In genomic region chr20:62823688-62824475, GRCh38 we compare ENCODE assay signal across 15 cellular contexts. TPM values are rescaled to one million over a fixed set of nuclear protein-coding genes. Genes with fewer than 3 reads are reported as not detected.
DNase-seq lines count a peak whose midpoint lies in the region; ATAC-seq and TF ChIP-seq lines count a peak whose summit lies in the region.
"Had no signal": no experiment of that assay in that cellular context is flagged by ENCODE, and none has a peak within 500 bp of the region (broad histone marks: within the 10 kb centered on the region; RNA-seq: fewer than 3 reads in every experiment).

No MANE protein-coding gene starts in this region.

- H3K4me1 Mint-ChIP-seq in GM23338, result peaks cover 5% of the 10 kb centered on the region; the same call in 2 of the 3 replicates

- CTCF ChIA-PET in A673 (lab: Charles Lee), result interaction anchor here (0.6 kb wide), 1 partner anchor 419 kb away, joined by 5 read pairs; no protein-coding TSS in a partner anchor
- CTCF ChIA-PET in PC-3 (lab: Charles Lee), result interaction anchor here (1.3 kb wide), 1 partner anchor 37 kb away, joined by 4 read pairs; the partner anchor contains the start of gene TCFL5

- H3K9ac ChIP-seq in PC-3 (ENCODE audit: low read length), result no peak overlapping the region

- ATAC-seq in GM23338 (peak; percentile 75), PC-3 (no peak)
- ATAC-seq: gastrocnemius medialis had no signal

- no peaks in the 10 kb centered on the region for H3K9me2 ChIP-seq in GM23338 (ENCODE audit: insufficient read depth)
- no peaks in the 10 kb centered on the region for H3K9me2 ChIP-seq in PC-3 (replicated peaks; ENCODE audit: low read length)
- no peaks in the 10 kb centered on the region for H3K9me2 ChIP-seq in hepatocyte (replicated peaks; ENCODE audit: insufficient read depth)

- H3K27me3 Mint-ChIP-seq in GM23338 (ENCODE audit: insufficient read depth, low read depth, poor library complexity), result peaks cover 8% of the 10 kb centered on the region

- H3F3A ChIP-seq in GM23338 (replicated peaks; ENCODE audit: low read depth) (no peaks in the 10 kb centered on the region), PC-3 (ENCODE audit: low read length, unreplicated experiment) (no peaks in the 10 kb centered on the region)

- no TSS peak for BruUV-seq in A673 (replicated peaks; lab: Mats Ljungman, UMichigan)
- BruUV-seq in PC-3 (replicated peaks; lab: Mats Ljungman, UMichigan), result no TSS peak

- TF ChIP-seq CTCF in A673 (conservative IDR thresholded peaks at IDR 0.05; ENCODE audit: low read depth, low read length), result no peak
- TF ChIP-seq CTCF in GM23338 (conservative IDR thresholded peaks at IDR 0.05; ENCODE audit: low read depth in 2 of 2), result no peak
- TF ChIP-seq CTCF in PC-3 (conservative IDR thresholded peaks at IDR 0.05; ENCODE audit: low read depth, low read length), result no peak
- TF ChIP-seq CTCF in hepatocyte (IDR thresholded peaks at IDR 0.05; ENCODE audit: poor library complexity), result no peak
- TF ChIP-seq CTCF in dorsolateral prefrontal cortex (IDR thresholded peaks at IDR 0.05 in 54 of 56, conservative IDR thresholded peaks at IDR 0.05 in 2 of 56; ENCODE audit: low read depth in 1 of 56, partially characterized antibody in 56 of 56), result no peak

- H3K79me2 ChIP-seq in GM23338 (replicated peaks; ENCODE audit: insufficient read depth) (no peaks in the 10 kb centered on the region), PC-3 (ENCODE audit: low read length) (no peaks in the 10 kb centered on the region), hepatocyte (no peaks in the 10 kb centered on the region)

- no peak overlapping the region for H3K27ac Mint-ChIP-seq in GM23338

- H3K4me3 ChIP-seq in A673 (ENCODE audit: low read depth, low read length, poor library complexity, severe bottlenecking) (peak overlapping the region; percentile 20), GM23338 (no peak overlapping the region), PC-3 (ENCODE audit: low read length) (no peak overlapping the region), hepatocyte (no peak overlapping the region), dorsolateral prefrontal cortex (peak overlapping the region in 1 of 59 donors; percentile 51)
- H3K4me3 ChIP-seq: SJSA1 had no signal

- H3K9me3 ChIP-seq in A673 (ENCODE audit: low read depth, low read length, poor library complexity, severe bottlenecking) (no peaks in the 10 kb centered on the region), PC-3 (ENCODE audit: low read length) (no peaks in the 10 kb centered on the region), hepatocyte (ENCODE audit: low read depth) (no peaks in the 10 kb centered on the region)
- H3K9me3 ChIP-seq: ascending aorta, gastrocnemius medialis, left ventricle myocardium inferior, SJSA1 had no signal

- H3K27me3 ChIP-seq in A673 (replicated peaks; ENCODE audit: insufficient read depth, low read depth, low read length, poor library complexity), result no peaks in the 10 kb centered on the region
- no peaks in the 10 kb centered on the region for H3K27me3 ChIP-seq in GM23338 (ENCODE audit: insufficient read depth)
- no peaks in the 10 kb centered on the region for H3K27me3 ChIP-seq in PC-3 (ENCODE audit: low read length)
- H3K27me3 ChIP-seq in hepatocyte, result no peaks in the 10 kb centered on the region
- no peaks in the 10 kb centered on the region for H3K27me3 ChIP-seq in dorsolateral prefrontal cortex
- H3K27me3 ChIP-seq: ascending aorta, SJSA1 had no signal

- H3K4me1 ChIP-seq in A673 (ENCODE audit: insufficient read depth, low read length, poor library complexity, severe bottlenecking) (peaks cover 13% of the 10 kb centered on the region), GM23338 (ENCODE audit: insufficient read depth) (peaks cover 2% of the 10 kb centered on the region; the same call in 1 of the 2 replicates), PC-3 (ENCODE audit: insufficient read depth, low read length) (peaks cover 17% of the 10 kb centered on the region), hepatocyte (ENCODE audit: insufficient read depth) (peaks cover 15% of the 10 kb centered on the region)

- intact Hi-C loops in A673 (cut with micrococcal nuclease; ENCODE audit: unreplicated experiment), result loop anchor here (5.0 kb wide), 1 partner anchor 183 kb away; the partner anchor contains the start of gene BHLHE23
- intact Hi-C loops in PC-3 (cut with micrococcal nuclease), result loop anchor here (2.0 to 10.0 kb wide), 2 partner anchors 17 to 101 kb away; partner anchors contain the start of gene DIDO1
- intact Hi-C loops in dorsolateral prefrontal cortex (cut with DNase I), result no loop called here

- WGBS in hepatocyte (ENCODE audit: low lambda C conversion rate, missing lambda C conversion rate), result 89% methylated on average over 27 of the region's 38 CpGs

- H3K36me3 ChIP-seq in A673 (ENCODE audit: insufficient read depth, low read length, poor library complexity, severe bottlenecking) (no peaks in the 10 kb centered on the region), GM23338 (ENCODE audit: insufficient read depth) (no peaks in the 10 kb centered on the region), PC-3 (ENCODE audit: low read depth, low read length) (no peaks in the 10 kb centered on the region), hepatocyte (replicated peaks; ENCODE audit: insufficient read depth, low read depth) (no peaks in the 10 kb centered on the region)
- H3K36me3 ChIP-seq: ascending aorta, gastrocnemius medialis, left ventricle myocardium inferior, SJSA1 had no signal

- H4K20me1 ChIP-seq in GM23338 (replicated peaks; ENCODE audit: insufficient read depth) (peaks cover 5% of the 10 kb centered on the region; the same call in 1 of the 2 replicates), PC-3 (ENCODE audit: low read length) (no peaks in the 10 kb centered on the region), hepatocyte (ENCODE audit: insufficient read depth, poor library complexity, severe bottlenecking) (no peaks in the 10 kb centered on the region)

- H3K4me3 Mint-ChIP-seq in GM23338, result no peak overlapping the region

- H3K27ac ChIP-seq in A673 (ENCODE audit: low read depth, low read length, poor library complexity, severe bottlenecking) (peak overlapping the region; percentile 8), GM23338 (ENCODE audit: low read depth) (peak overlapping the region; percentile 66; the same call in 1 of the 2 replicates), PC-3 (ENCODE audit: low read length) (no peak overlapping the region), hepatocyte (no peak overlapping the region), dorsolateral prefrontal cortex (peak overlapping the region in 21 of 59 donors; percentile 0 to 71 (median 45))
- H3K27ac ChIP-seq: left ventricle myocardium inferior, SJSA1 had no signal

- POLR2A ChIA-PET in A673 (lab: Charles Lee; ENCODE audit: low non-redundant PET) (no interaction called here), PC-3 (lab: Charles Lee; ENCODE audit: unreplicated experiment) (no interaction called here)

- H3K9me3 Mint-ChIP-seq in GM23338, result no peaks in the 10 kb centered on the region

- H3K4me2 ChIP-seq in GM23338 (peak overlapping the region; percentile 43; the same call in 1 of the 2 replicates), PC-3 (ENCODE audit: low read length) (peak overlapping the region; percentile 97), hepatocyte (no peak overlapping the region)

- no peak overlapping the region for H2AFZ ChIP-seq in GM23338
- no peak overlapping the region for H2AFZ ChIP-seq in PC-3 (ENCODE audit: low read length)
- no peak overlapping the region for H2AFZ ChIP-seq in hepatocyte

- no peaks in the 10 kb centered on the region for H3K36me3 Mint-ChIP-seq in GM23338 (ENCODE audit: low read depth)

- DNase-seq in A673 (ENCODE audit: low spot score), result no peak
- DNase-seq in GM23338 (ENCODE audit: low spot score), result peak; percentile 70
- DNase-seq in PC-3, result no peak
- peak; percentile 79 for DNase-seq in iPS-NIHi7 (ENCODE audit: extremely low spot score)
- no peak for DNase-seq in NCI-H1694 (lab: John Stamatoyannopoulos, UW)
- no peak for DNase-seq in retina
- DNase-seq in hepatocyte (ENCODE audit: low spot score), result no peak
- no peak for DNase-seq in dorsolateral prefrontal cortex
- DNase-seq: activated CD4-positive, alpha-beta T cell treated with anti-CD3 and anti-CD28 coated beads for 48 hours; gastrocnemius medialis; left ventricle myocardium inferior; stimulated activated CD4-positive, alpha-beta T cell treated with anti-CD3 and anti-CD28 coated beads, Interleukin-2, amount 100 ng/mL, for 48 hours; T1000 had no signal

TF ChIP-seq in GM23338, 12 proteins besides CTCF, POLR2A, EP300 and RAD21 (continues in another document):
- TF ChIP-seq JUNB (IDR thresholded peaks at IDR 0.05; ENCODE audit: unreplicated experiment) (no peak), EZH2phosphoT487 (IDR thresholded peaks at IDR 0.05; ENCODE audit: unreplicated experiment) (no peak), CREB1 (CRISPR knock-in tag; IDR thresholded peaks at IDR 0.05; ENCODE audit: low read depth) (no peak), NANOG (IDR thresholded peaks at IDR 0.05; ENCODE audit: borderline replicate concordance) (no peak), ZNF114 (CRISPR knock-in tag; IDR thresholded peaks at IDR 0.05) (no peak)

RNA-seq across cellular contexts. Expression of gene COL9A3, which starts 7.0 kb away (rescaled TPM):
- total RNA-seq in A673 (2021) (8.4 and 11.7 TPM in 2 replicates), PC-3 (2014; rRNA removed) (14.3 and 17.7 TPM in 2 replicates), hepatocyte (22.6 and 23.9 TPM in 2 replicates), dorsolateral prefrontal cortex (100 to 1,000 TPM in 8 of 120 experiments, 10 to 100 TPM in 112; 15.9 to 126 (median 44.6) TPM)
- total RNA-seq in GM23338 (2014; rRNA removed; shearing (Covaris generic)), result 110 and 113 TPM in 2 replicates
- polyA plus RNA-seq in GM23338 (2016; fragmentation: Nextera tagmentation; extraction: Ambion mirVana) (74.9 and 79.4 TPM in 2 replicates), hepatocyte (68.1 and 77.0 TPM in 2 replicates)
- total RNA-seq: SJSA1 had no signal

RNA-seq across cellular contexts. Expression of gene OGFR, which starts 19.2 kb away (rescaled TPM):
- 46.1 and 47.7 TPM in 2 replicates for total RNA-seq in A673 (2021)
- total RNA-seq in GM23338 (2014; rRNA removed; shearing (Covaris generic)), result 48.8 and 50.6 TPM in 2 replicates
- polyA plus RNA-seq in GM23338 (2016; fragmentation: Nextera tagmentation; extraction: Ambion mirVana), result 9.6 and 12.3 TPM in 2 replicates
- total RNA-seq in PC-3 (2014; rRNA removed), result 78.9 and 112 TPM in 2 replicates
- 43.8 and 47.6 TPM in 2 replicates for total RNA-seq in hepatocyte
- polyA plus RNA-seq in hepatocyte, result 76.2 and 80.8 TPM in 2 replicates
- 100 to 1,000 TPM in 1 of 120 experiments, 10 to 100 TPM in 119; 40.5 to 100 (median 61.4) TPM for total RNA-seq in dorsolateral prefrontal cortex

RNA-seq across cellular contexts. Expression of gene MRGBP, which starts 27.6 kb away (rescaled TPM):
- 26.5 and 27.9 TPM in 2 replicates for total RNA-seq in A673 (2021)
- 24.3 and 26.0 TPM in 2 replicates for total RNA-seq in GM23338 (2014; rRNA removed; shearing (Covaris generic))
- polyA plus RNA-seq in GM23338 (2016; fragmentation: Nextera tagmentation; extraction: Ambion mirVana), result 19.7 and 20.9 TPM in 2 replicates
- 48.8 and 56.3 TPM in 2 replicates for total RNA-seq in PC-3 (2014; rRNA removed)
- total RNA-seq in hepatocyte, result 14.0 and 18.9 TPM in 2 replicates
- 18.9 and 20.5 TPM in 2 replicates for polyA plus RNA-seq in hepatocyte
- 10 to 100 TPM in 44 of 120 experiments, 1 to 10 TPM in 76; 7.2 to 12.6 (median 9.5) TPM for total RNA-seq in dorsolateral prefrontal cortex

RNA-seq across cellular contexts. Expression of gene TCFL5, which starts 37.7 kb away (rescaled TPM):
- total RNA-seq in A673 (2021), result 13.9 and 16.1 TPM in 2 replicates
- total RNA-seq in GM23338 (2014; rRNA removed; shearing (Covaris generic)), result 18.8 and 19.3 TPM in 2 replicates
- polyA plus RNA-seq in GM23338 (2016; fragmentation: Nextera tagmentation; extraction: Ambion mirVana), result 5.4 and 5.8 TPM in 2 replicates
- 15.8 and 21.7 TPM in 2 replicates for total RNA-seq in PC-3 (2014; rRNA removed)
- 9.1 and 9.5 TPM in 2 replicates for total RNA-seq in hepatocyte
- 8.5 and 10.5 TPM in 2 replicates for polyA plus RNA-seq in hepatocyte
- 10 to 100 TPM; 15.1 to 52.2 (median 27.7) TPM for total RNA-seq in dorsolateral prefrontal cortex

Comparison
In these comparisons a context has a peak if more than half of its experiments do, and no peak if none do; other contexts are left out.
1. DNase-seq: peak in GM23338 (single experiment) and iPS-NIHi7 (single experiment); none in A673 (single experiment), PC-3 (single experiment), NCI-H1694 (single experiment), retina (single experiment), hepatocyte (single experiment) and dorsolateral prefrontal cortex (0 of 10).
2. H3K27ac ChIP-seq: peak in A673 (single experiment) and GM23338 (single experiment); none in PC-3 (single experiment) and hepatocyte (single experiment).
3. intact Hi-C loops: an anchor here in A673 (5.0 kb wide) and PC-3 (2.0 to 10.0 kb wide); none called in dorsolateral prefrontal cortex.